ENCODE assay signal across 27 cellular contexts in genomic region chr17:37028040-37028439, GRCh38.
"Had no signal": no experiment of that assay in that cellular context is flagged by ENCODE, and none has a peak within 500 bp of the region (broad histone marks: within the 10 kb centered on the region; RNA-seq: fewer than 3 reads in every experiment).

No MANE protein-coding gene starts in this region.

- H3K4me3 Mint-ChIP-seq: effector memory CD8-positive, alpha-beta T cell; endodermal cell; mesothelial cell of epicardium; naive B cell; naive thymus-derived CD8-positive, alpha-beta T cell had no signal

- H3K9me3 ChIP-seq: esophagus squamous epithelium, gastrocnemius medialis, left lung, lower lobe of right lung, mucosa of descending colon had no signal

- H3K27ac ChIP-seq: coronary artery, epithelial cell of prostate, esophagus squamous epithelium, gastrocnemius medialis, heart right ventricle, left lung, lower lobe of right lung had no signal

- H3K4me1 ChIP-seq: esophagus squamous epithelium, gastrocnemius medialis, left lung had no signal

- H3K27ac Mint-ChIP-seq: effector memory CD8-positive, alpha-beta T cell; endodermal cell; mesothelial cell of epicardium; naive thymus-derived CD8-positive, alpha-beta T cell had no signal

- H3K27me3 ChIP-seq: esophagus squamous epithelium, gastrocnemius medialis, heart right ventricle, left lung had no signal

- H3K4me1 Mint-ChIP-seq: mesothelial cell of epicardium had no signal

- FAIRE-seq: endometrium, islet of Langerhans, keratinocyte had no signal

- H3K9me3 Mint-ChIP-seq: effector memory CD8-positive, alpha-beta T cell; naive B cell; naive thymus-derived CD8-positive, alpha-beta T cell had no signal

- H3K27me3 Mint-ChIP-seq: effector memory CD8-positive, alpha-beta T cell; naive B cell; naive thymus-derived CD8-positive, alpha-beta T cell had no signal

- DNase-seq: effector CD8-positive, alpha-beta T cell; effector memory CD8-positive, alpha-beta T cell; endodermal cell; erythroblast; esophagus squamous epithelium; foreskin fibroblast; foreskin melanocyte; gastrocnemius medialis; glutamatergic neuron; head of caudate nucleus; heart right ventricle; hippocampal formation; left cardiac atrium; left lung; left ventricle myocardium superior; lower lobe of right lung; mesenchymal stem cell; mucosa of descending colon; naive B cell; naive thymus-derived CD8-positive, alpha-beta T cell had no signal

- H3K4me3 ChIP-seq: coronary artery, esophagus squamous epithelium, gastrocnemius medialis, heart right ventricle, left lung, lower lobe of right lung, mucosa of descending colon had no signal

- ATAC-seq: effector memory CD8-positive, alpha-beta T cell; esophagus mucosa; gastrocnemius medialis; heart right ventricle; left cardiac atrium; left lung; left ventricle myocardium superior; lower lobe of right lung; mucosa of descending colon; naive thymus-derived CD8-positive, alpha-beta T cell had no signal
